In the genomic region with DNA sequence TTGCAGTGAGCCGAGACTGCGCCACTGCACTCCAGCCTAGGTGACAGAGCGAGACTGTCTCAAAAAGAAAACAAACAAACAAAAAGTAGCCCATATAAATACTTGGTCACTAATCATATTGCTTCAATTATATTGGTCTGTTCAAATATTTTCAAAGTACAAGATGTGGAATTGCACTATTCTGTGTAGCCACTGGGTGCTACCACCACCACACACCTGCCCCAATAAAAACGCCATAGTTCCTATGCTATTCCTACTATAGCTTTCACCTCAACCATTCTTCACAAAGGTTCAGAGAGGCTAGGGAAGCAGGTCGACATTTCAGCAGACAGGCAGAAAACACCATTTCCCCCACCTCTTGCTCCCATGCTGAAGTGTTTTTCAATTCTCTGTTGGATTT, we compare ENCODE assay signal across 1 cellular context.
TF ChIP-seq lines count a peak whose summit lies in the region.

No MANE protein-coding gene starts in this region.

TF ChIP-seq in HepG2, 621 proteins besides CTCF, POLR2A, EP300 and RAD21 (continued from another document):
- TF ChIP-seq, protein P1, sequence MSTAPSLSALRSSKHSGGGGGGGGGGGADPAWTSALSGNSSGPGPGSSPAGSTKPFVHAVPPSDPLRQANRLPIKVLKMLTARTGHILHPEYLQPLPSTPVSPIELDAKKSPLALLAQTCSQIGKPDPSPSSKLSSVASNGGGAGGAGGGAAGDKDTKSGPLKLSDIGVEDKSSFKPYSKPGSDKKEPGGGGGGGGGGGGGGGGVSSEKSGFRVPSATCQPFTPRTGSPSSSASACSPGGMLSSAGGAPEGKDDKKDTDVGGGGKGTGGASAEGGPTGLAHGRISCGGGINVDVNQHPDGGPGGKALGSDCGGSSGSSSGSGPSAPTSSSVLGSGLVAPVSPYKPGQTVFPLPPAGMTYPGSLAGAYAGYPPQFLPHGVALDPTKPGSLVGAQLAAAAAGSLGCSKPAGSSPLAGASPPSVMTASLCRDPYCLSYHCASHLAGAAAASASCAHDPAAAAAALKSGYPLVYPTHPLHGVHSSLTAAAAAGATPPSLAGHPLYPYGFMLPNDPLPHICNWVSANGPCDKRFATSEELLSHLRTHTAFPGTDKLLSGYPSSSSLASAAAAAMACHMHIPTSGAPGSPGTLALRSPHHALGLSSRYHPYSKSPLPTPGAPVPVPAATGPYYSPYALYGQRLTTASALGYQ (CRISPR knock-in tag; IDR thresholded peaks at IDR 0.05): no peak
- TF ChIP-seq ZNF441 (CRISPR knock-in tag; IDR thresholded peaks at IDR 0.05; ENCODE audit: borderline replicate concordance) (no peak), ZNF605 (CRISPR knock-in tag; IDR thresholded peaks at IDR 0.05) (no peak), RFX1 (IDR thresholded peaks at IDR 0.05) (no peak), WIZ (CRISPR knock-in tag; IDR thresholded peaks at IDR 0.05) (no peak), RFXAP (CRISPR knock-in tag; IDR thresholded peaks at IDR 0.05; ENCODE audit: borderline replicate concordance) (no peak), SMARCE1 (IDR thresholded peaks at IDR 0.05; ENCODE audit: borderline replicate concordance) (no peak), NRL (CRISPR knock-in tag; IDR thresholded peaks at IDR 0.05; ENCODE audit: borderline replicate concordance) (no peak), BCL6 (CRISPR knock-in tag; IDR thresholded peaks at IDR 0.05) (no peak), ZFY (CRISPR knock-in tag; IDR thresholded peaks at IDR 0.05) (no peak)
- TF ChIP-seq, protein P2, sequence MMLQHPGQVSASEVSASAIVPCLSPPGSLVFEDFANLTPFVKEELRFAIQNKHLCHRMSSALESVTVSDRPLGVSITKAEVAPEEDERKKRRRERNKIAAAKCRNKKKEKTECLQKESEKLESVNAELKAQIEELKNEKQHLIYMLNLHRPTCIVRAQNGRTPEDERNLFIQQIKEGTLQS (CRISPR knock-in tag; IDR thresholded peaks at IDR 0.05): no peak
TF ChIP-seq in HepG2: peak in this region for 0.
